In genomic region chr6:7106215-7106751, GRCh38 we compare ENCODE assay signal across 8 cellular contexts. TPM values are rescaled to one million over a fixed set of nuclear protein-coding genes. Genes with fewer than 3 reads are reported as not detected.
DNase-seq lines count a peak whose midpoint lies in the region; ATAC-seq and TF ChIP-seq lines count a peak whose summit lies in the region.

No MANE protein-coding gene starts in this region.

- H4K20me1 ChIP-seq in GM23338 (replicated peaks; ENCODE audit: insufficient read depth) (peaks cover 14% of the 10 kb centered on the region), SU-DHL-6 (ENCODE audit: low read depth, low read length) (peaks cover 15% of the 10 kb centered on the region)

- peak overlapping the region; percentile 92 for H2AFZ ChIP-seq in GM23338
- peak overlapping the region; percentile 94 for H2AFZ ChIP-seq in SU-DHL-6 (ENCODE audit: low read depth, low read length, severe bottlenecking)

- 0 out of 2 replicates have a peak, but pooled peaks cover 4% of the 10 kb centered on the region for H3F3A ChIP-seq in GM23338 (replicated peaks; ENCODE audit: low read depth)
- H3F3A ChIP-seq in SU-DHL-6 (ENCODE audit: insufficient read depth), result peaks cover 11% of the 10 kb centered on the region

- H3K9me3 ChIP-seq in SU-DHL-6 (ENCODE audit: insufficient read depth, low read length), result no peaks in the 10 kb centered on the region
- H3K9me3 ChIP-seq in skeletal muscle tissue (ENCODE audit: control insufficient read depth in 3 of 3, low read length in 3 of 3), result no peaks in the 10 kb centered on the region

- H3K36me3 Mint-ChIP-seq in GM23338 (ENCODE audit: low read depth), result no peaks in the 10 kb centered on the region; the same call in 2 of the 3 replicates

- no peak overlapping the region for H3K9ac ChIP-seq in SU-DHL-6 (ENCODE audit: low read length)
- peak overlapping the region in 1 of 3 donors; percentile 72 for H3K9ac ChIP-seq in skeletal muscle tissue (ENCODE audit: low read depth in 1 of 3, low read length in 3 of 3)

- H3K4me1 Mint-ChIP-seq in GM23338, result peaks cover 30% of the 10 kb centered on the region

- ATAC-seq in GM23338, result no peak
- no peak for ATAC-seq in HG02870 (IDR thresholded peaks at IDR 0.05; ENCODE audit: unreplicated experiment)
- no peak for ATAC-seq in HG03095 (IDR thresholded peaks at IDR 0.05; ENCODE audit: unreplicated experiment)

- H3K27ac ChIP-seq in GM23338 (ENCODE audit: low read depth) (no peak overlapping the region), SU-DHL-6 (ENCODE audit: low read depth, low read length) (no peak overlapping the region), skeletal muscle tissue (ENCODE audit: low read depth, low read length) (no peak overlapping the region)

- no peaks in the 10 kb centered on the region for H3K9me2 ChIP-seq in GM23338 (ENCODE audit: insufficient read depth)
- no peaks in the 10 kb centered on the region for H3K9me2 ChIP-seq in SU-DHL-6 (replicated peaks; ENCODE audit: insufficient read depth, low read length)

- H3K9me3 Mint-ChIP-seq in GM23338, result no peaks in the 10 kb centered on the region; the same call in 2 of the 3 replicates

- peak overlapping the region; percentile 70 for H3K4me3 Mint-ChIP-seq in GM23338

- H3K4me3 ChIP-seq in GM23338, result peak overlapping the region; percentile 98
- H3K4me3 ChIP-seq in SU-DHL-6 (ENCODE audit: insufficient read depth, low read length, poor library complexity, severe bottlenecking), result no peak overlapping the region
- H3K4me3 ChIP-seq in fibroblast of villous mesenchyme (ENCODE audit: low read depth, low read length), result peak overlapping the region; percentile 78
- H3K4me3 ChIP-seq in skeletal muscle tissue (ENCODE audit: low read length in 3 of 3), result peak overlapping the region in 2 of 3 donors; percentile 48 to 99

- DNase-seq in GM23338 (ENCODE audit: low spot score) (no peak), fibroblast of villous mesenchyme (ENCODE audit: low read depth) (peak; percentile 92), DMS153 treated with DMSO at 0.1 percent for 48 hours (lab: John Stamatoyannopoulos, UW; ENCODE audit: unreplicated experiment) (no peak), NCI-H226 (no peak)

- H3K27me3 ChIP-seq in GM23338 (ENCODE audit: insufficient read depth), result peaks cover 45% of the 10 kb centered on the region
- no peaks in the 10 kb centered on the region for H3K27me3 ChIP-seq in SU-DHL-6 (ENCODE audit: low read length)
- no peaks in the 10 kb centered on the region for H3K27me3 ChIP-seq in skeletal muscle tissue (ENCODE audit: control insufficient read depth in 3 of 3, insufficient read depth in 3 of 3, low read length in 3 of 3)

- H3K36me3 ChIP-seq in GM23338 (ENCODE audit: insufficient read depth) (no peaks in the 10 kb centered on the region), SU-DHL-6 (ENCODE audit: low read length) (no peaks in the 10 kb centered on the region), skeletal muscle tissue (ENCODE audit: control insufficient read depth in 3 of 3, insufficient read depth in 3 of 3, low read length in 3 of 3) (no peaks in the 10 kb centered on the region)

- H3K27me3 Mint-ChIP-seq in GM23338 (ENCODE audit: insufficient read depth, low read depth, poor library complexity), result peaks cover 24% of the 10 kb centered on the region

- H3K27ac Mint-ChIP-seq in GM23338, result peak overlapping the region; percentile 83

- H3K4me2 ChIP-seq in GM23338 (peak overlapping the region; percentile 96), SU-DHL-6 (ENCODE audit: low read depth, low read length, poor library complexity, severe bottlenecking) (peak overlapping the region; percentile 68)

- TF ChIP-seq CTCF in GM23338 (conservative IDR thresholded peaks at IDR 0.05; ENCODE audit: low read depth in 2 of 2), result no peak
- no peak for TF ChIP-seq CTCF in SU-DHL-6 (IDR thresholded peaks at IDR 0.05; ENCODE audit: insufficient read depth, low read length, poor library complexity, severe bottlenecking)
- no peak for TF ChIP-seq CTCF in fibroblast of villous mesenchyme (IDR thresholded peaks at IDR 0.05; ENCODE audit: insufficient read depth, low read depth, low read length)

- H3K79me2 ChIP-seq in GM23338 (replicated peaks; ENCODE audit: insufficient read depth) (peaks cover 18% of the 10 kb centered on the region), SU-DHL-6 (ENCODE audit: insufficient read depth, low read length) (no peaks in the 10 kb centered on the region)

- H3K4me1 ChIP-seq in GM23338 (ENCODE audit: insufficient read depth) (peaks cover 23% of the 10 kb centered on the region), skeletal muscle tissue (ENCODE audit: control insufficient read depth in 3 of 3, insufficient read depth in 3 of 3, low read length in 3 of 3) (peaks cover 13 to 18% (median 15%) of the 10 kb centered on the region in 3 donors)

TF ChIP-seq in GM23338, 12 proteins besides CTCF, POLR2A, EP300 and RAD21 (continues in another document):
- TF ChIP-seq EZH2phosphoT487 (IDR thresholded peaks at IDR 0.05; ENCODE audit: unreplicated experiment) (no peak), STAT1 (IDR thresholded peaks at IDR 0.05; ENCODE audit: unreplicated experiment) (no peak), EZH2 (IDR thresholded peaks at IDR 0.05; ENCODE audit: low read depth, unreplicated experiment) (no peak), REST (IDR thresholded peaks at IDR 0.05; ENCODE audit: unreplicated experiment) (no peak), CREB1 (CRISPR knock-in tag; IDR thresholded peaks at IDR 0.05; ENCODE audit: low read depth) (no peak), ZNF114 (CRISPR knock-in tag; IDR thresholded peaks at IDR 0.05) (no peak), ZNF331 (CRISPR knock-in tag; IDR thresholded peaks at IDR 0.05; ENCODE audit: low read depth) (no peak)

RNA-seq across cellular contexts. Expression of gene RREB1, which starts 1.5 kb away (rescaled TPM):
- 25.5 and 29.1 TPM in 2 replicates for total RNA-seq in GM23338 (2014; rRNA removed; shearing (Covaris generic))
- polyA plus RNA-seq in GM23338 (2016; fragmentation: Nextera tagmentation; extraction: Ambion mirVana), result 7.9 and 8.5 TPM in 2 replicates
- total RNA-seq in fibroblast of villous mesenchyme (24.5 and 26.3 TPM in 2 replicates), skeletal muscle tissue (22.4 TPM)
